Comparison of ENCODE assay signal across 9 cellular contexts in genomic region chr6:167683028-167683862, GRCh38.
DNase-seq lines count a peak whose midpoint lies in the region; ATAC-seq and TF ChIP-seq lines count a peak whose summit lies in the region.
"Had no signal": no experiment of that assay in that cellular context is flagged by ENCODE, and none has a peak within 500 bp of the region (broad histone marks: within the 10 kb centered on the region; RNA-seq: fewer than 3 reads in every experiment).

No MANE protein-coding gene starts in this region.

- no peak for TF ChIP-seq CTCF in adrenal gland (IDR thresholded peaks at IDR 0.05)

- H3K4me3 ChIP-seq in BLaER1 = no peak overlapping the region
- H3K4me3 ChIP-seq in adrenal gland = no peak overlapping the region
- H3K4me3 ChIP-seq: SK-N-MC had no signal

- H3K36me3 ChIP-seq in BLaER1 (no peaks in the 10 kb centered on the region), adrenal gland (replicated peaks in 1 of 2) (no peaks in the 10 kb centered on the region)

- 48 to 55% (median 49%) methylated on average over 19 of the region's 19 CpGs for WGBS in adrenal gland, 4 donors

- TF ChIP-seq POLR2A in adrenal gland (IDR thresholded peaks at IDR 0.05) = no peak

- peak; percentile 30 to 88 (median 77) for DNase-seq in adrenal gland
- no peak for DNase-seq in Right ventricle myocardium inferior (ENCODE audit: missing footprints)
- DNase-seq in occipital lobe (lab: John Stamatoyannopoulos, UW) = peak; percentile 80
- no peak for DNase-seq in GM19238 (ENCODE audit: insufficient read length, low spot score)
- DNase-seq in SHP77 treated with DMSO at 0.1 percent for 48 hours (lab: John Stamatoyannopoulos, UW) = no peak
- no peak for DNase-seq in HUDEP-2 (lab: John Stamatoyannopoulos, UW; ENCODE audit: unreplicated experiment in 76 of 76)

- peak; percentile 85 for ATAC-seq in Right ventricle myocardium inferior
- ATAC-seq in HG02588 (IDR thresholded peaks at IDR 0.05; ENCODE audit: unreplicated experiment) = no peak

- H3K4me2 ChIP-seq in BLaER1 = peak overlapping the region; percentile 98

- intact Hi-C loops in adrenal gland (cut with DNase I) (no loop called here), Right ventricle myocardium inferior (cut with DNase I) (loop anchor here (5.0 kb wide), 1 partner anchor 69 kb away; no protein-coding TSS in a partner anchor)

- no peak overlapping the region for H3K27ac ChIP-seq in BLaER1
- peak overlapping the region in 2 of 5 donors; percentile 62 to 72 for H3K27ac ChIP-seq in adrenal gland
- H3K27ac ChIP-seq: SK-N-MC had no signal

- peaks cover 6% of the 10 kb centered on the region; the same call in 1 of the 2 replicates for H4K20me1 ChIP-seq in BLaER1

- peaks cover 100% of the 10 kb centered on the region for H3K4me1 ChIP-seq in BLaER1
- H3K4me1 ChIP-seq in adrenal gland (replicated peaks in 1 of 2) = peaks cover 0 to 7% of the 10 kb centered on the region in 2 donors

- H3K27me3 ChIP-seq in BLaER1 (peaks cover 27% of the 10 kb centered on the region), adrenal gland (peaks cover 5% of the 10 kb centered on the region)

- no peak overlapping the region for H3K9ac ChIP-seq in BLaER1

- H3K9me3 ChIP-seq in BLaER1 (no peaks in the 10 kb centered on the region), adrenal gland (replicated peaks in 1 of 3) (no peaks in the 10 kb centered on the region)

Comparison
In these comparisons a context has a peak if more than half of its experiments do, and no peak if none do; other contexts are left out.
1. DNase-seq: peak in adrenal gland (7 of 7) and occipital lobe (single experiment); none in Right ventricle myocardium inferior (single experiment), GM19238 (single experiment), SHP77 treated with DMSO at 0.1 percent for 48 hours (single experiment) and HUDEP-2 (0 of 76).